7 cellular contexts compared by ENCODE assay signal in genomic region chr1:107733401-107733800, GRCh38.
A peak's percentile ranks its signal among the peaks of the same experiment; 100 is the strongest.
DNase-seq lines count a peak whose midpoint lies in the region; FAIRE-seq and TF ChIP-seq lines count a peak whose summit lies in the region.
"Not testable (repeated sequence)": the region's sequence is repeated elsewhere in the genome, so short reads cannot be mapped to it uniquely, and the experiment has no call there.

No MANE protein-coding gene starts in this region.

- FAIRE-seq in RCC 7860 (lab: Jason Lieb, UNC) = peak; percentile 93

- H3K36me3 ChIP-seq in kidney epithelial cell (ENCODE audit: control insufficient read depth, insufficient read depth, low read length) = not testable (repeated sequence)

- DNase-seq in M059J (ENCODE audit: low read depth) = peak; percentile 89
- peak; percentile 29 for DNase-seq in RCC 7860 (ENCODE audit: low spot score)
- peak; percentile 18 for DNase-seq in astrocyte of the hippocampus (ENCODE audit: low read depth, low spot score)
- peak; percentile 74 for DNase-seq in glomerular visceral epithelial cell (ENCODE audit: extremely low spot score)
- DNase-seq in kidney epithelial cell (ENCODE audit: low read depth) = peak; percentile 21
- peak; percentile 60 for DNase-seq in kidney tubule cell (ENCODE audit: low spot score)
- peak; percentile 46 for DNase-seq in retinal pigment epithelial cell (ENCODE audit: low read depth)

- H3K27me3 ChIP-seq in kidney epithelial cell (ENCODE audit: control insufficient read depth, insufficient read depth, low read length) = not testable (repeated sequence)

- not testable (repeated sequence) for TF ChIP-seq CTCF in kidney epithelial cell (IDR thresholded peaks at IDR 0.05; ENCODE audit: insufficient read depth, low read length, poor library complexity, severe bottlenecking); retinal pigment epithelial cell (conservative IDR thresholded peaks at IDR 0.05; ENCODE audit: low read depth, low read length)

- not testable (repeated sequence) for H3K4me3 ChIP-seq in kidney epithelial cell (ENCODE audit: low read depth, low read length); retinal pigment epithelial cell (ENCODE audit: low read length)

Comparison
In these comparisons a context has a peak if more than half of its experiments do, and no peak if none do; other contexts are left out.
1. DNase-seq: peak in every context shown above with its lines; median percentile 89 in M059J; 74 in glomerular visceral epithelial cell; 60 in kidney tubule cell; 46 in retinal pigment epithelial cell; 29 in RCC 7860; 21 in kidney epithelial cell; 18 in astrocyte of the hippocampus.